In the genomic region with DNA sequence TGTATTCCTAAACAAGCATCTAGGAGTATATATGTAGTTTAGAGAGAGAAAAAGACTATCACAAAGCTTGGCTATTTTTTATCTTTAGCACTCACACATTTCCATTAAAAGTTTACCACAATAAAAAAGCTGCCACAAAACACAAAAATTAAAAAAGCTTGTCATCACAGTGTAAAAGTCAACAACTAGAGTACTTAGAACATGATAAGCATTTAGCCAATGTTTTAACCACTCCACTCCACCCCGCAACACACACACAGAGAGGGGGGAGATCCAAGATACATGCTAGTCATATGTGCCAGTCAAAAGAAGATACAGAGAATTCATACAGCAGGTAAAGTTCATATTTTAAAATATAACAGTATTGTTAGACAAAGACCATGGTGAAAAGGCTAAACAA, we compare ENCODE assay signal across 17 cellular contexts.
"Had no signal": no experiment of that assay in that cellular context is flagged by ENCODE, and none has a peak within 500 bp of the region (broad histone marks: within the 10 kb centered on the region; RNA-seq: fewer than 3 reads in every experiment).

No MANE protein-coding gene starts in this region.

- H3K36me3 ChIP-seq: gastrocnemius medialis, thyroid gland had no signal

- H3K27ac Mint-ChIP-seq: activated CD4-positive, alpha-beta memory T cell treated with anti-CD3 and anti-CD28 coated beads, Interleukin-2, amount 10 ng/mL, durations not matched to agents 7 days and 5 days; T-cell had no signal

- H3K27me3 ChIP-seq: gastrocnemius medialis, heart right ventricle, thyroid gland had no signal

- DNase-seq: activated CD4-positive, alpha-beta memory T cell treated with anti-CD3 and anti-CD28 coated beads, Interleukin-2, amount 10 ng/mL, durations not matched to agents 7 days and 5 days; activated CD4-positive, alpha-beta T cell treated with anti-CD3 and anti-CD28 coated beads for 48 hours; activated CD4-positive, CD25-positive, alpha-beta regulatory T cell; activated effector memory CD4-positive, alpha-beta T cell treated with anti-CD3 and anti-CD28 coated beads, Interleukin-2, amount 50 U/mL, for 16 hours; activated naive CD4-positive, alpha-beta T cell treated with anti-CD3 and anti-CD28 coated beads, Interleukin-2, amount 50 U/mL, for 16 hours; activated T-cell treated with anti-CD3 and anti-CD28 coated beads, Interleukin-2, amount 50 U/mL, for 48 hours; aorta; gastrocnemius medialis; heart right ventricle; naive thymus-derived CD4-positive, alpha-beta T cell; stimulated activated naive CD4-positive, alpha-beta T cell treated with Interleukin-2 at 50 U/mL for 16 hours; T-cell; T-helper 9 cell; thyroid gland had no signal

- H3K4me3 Mint-ChIP-seq: activated CD4-positive, alpha-beta memory T cell treated with anti-CD3 and anti-CD28 coated beads, Interleukin-2, amount 10 ng/mL, durations not matched to agents 7 days and 5 days; memory B cell; naive thymus-derived CD4-positive, alpha-beta T cell; T-cell had no signal

- ATAC-seq: esophagus mucosa; gastrocnemius medialis; heart right ventricle; naive thymus-derived CD4-positive, alpha-beta T cell; T-cell had no signal

- H3K4me3 ChIP-seq: coronary artery, gastrocnemius medialis, heart right ventricle, thyroid gland had no signal

- H3K27ac ChIP-seq: coronary artery, gastrocnemius medialis, heart right ventricle, thyroid gland had no signal

- H3K9me3 ChIP-seq: gastrocnemius medialis, thyroid gland had no signal

- H3K9me3 Mint-ChIP-seq: activated CD4-positive, alpha-beta memory T cell treated with anti-CD3 and anti-CD28 coated beads, Interleukin-2, amount 10 ng/mL, durations not matched to agents 7 days and 5 days; memory B cell; naive thymus-derived CD4-positive, alpha-beta T cell; T-cell had no signal

- H3K27me3 Mint-ChIP-seq: activated CD4-positive, alpha-beta memory T cell treated with anti-CD3 and anti-CD28 coated beads, Interleukin-2, amount 10 ng/mL, durations not matched to agents 7 days and 5 days; memory B cell; naive thymus-derived CD4-positive, alpha-beta T cell; T-cell had no signal
